ENCODE assay signal across 25 cellular contexts in genomic region chr6:106051241-106051640, GRCh38. TPM values are rescaled to one million over a fixed set of nuclear protein-coding genes. Genes with fewer than 3 reads are reported as not detected.
A peak's percentile ranks its signal among the peaks of the same experiment; 100 is the strongest.
DNase-seq lines count a peak whose midpoint lies in the region; ATAC-seq, FAIRE-seq and TF ChIP-seq lines count a peak whose summit lies in the region.
"Had no signal": no experiment of that assay in that cellular context is flagged by ENCODE, and none has a peak within 500 bp of the region (broad histone marks: within the 10 kb centered on the region; RNA-seq: fewer than 3 reads in every experiment).

No MANE protein-coding gene starts in this region.

- H3K27ac ChIP-seq in A549 (peak overlapping the region in 1 of 2 experiments; percentile 62; a peak in 2 of 6 replicates), HUES6 (ENCODE audit: low read depth, low read length) (no peak overlapping the region), mesenchymal stem cell (ENCODE audit: low read length, poor library complexity, severe bottlenecking) (peak overlapping the region; percentile 10)
- H3K27ac ChIP-seq: colonic mucosa, heart right ventricle, SK-N-MC had no signal

- no peak overlapping the region for H4K8ac ChIP-seq in mesenchymal stem cell (ENCODE audit: low read length)

- no peak for TF ChIP-seq RAD21 in A549 (conservative IDR thresholded peaks at IDR 0.05 in 1 of 2, IDR thresholded peaks at IDR 0.05 in 1 of 2)

- H3K27ac Mint-ChIP-seq in central memory CD8-positive, alpha-beta T cell (ENCODE audit: low read depth), result peak overlapping the region; percentile 41
- H3K27ac Mint-ChIP-seq: CD8-positive, alpha-beta T cell; memory B cell had no signal

- peak in 1 of 2 experiments; percentile 4 for DNase-seq in A549 (ENCODE audit: low read depth in 1 of 2, low spot score in 1 of 2)
- no peak for DNase-seq in central memory CD8-positive, alpha-beta T cell (ENCODE audit: low spot score in 2 of 2)
- no peak for DNase-seq in mesenchymal stem cell
- DNase-seq in left cardiac atrium, result no peak
- no peak for DNase-seq in mucosa of descending colon
- no peak for DNase-seq in NCI-H2107 (lab: John Stamatoyannopoulos, UW)
- DNase-seq: CD8-positive, alpha-beta T cell; colonic mucosa; DND-41; GOT3; heart right ventricle; kidney glomerular epithelial cell; NCI-H1417 treated with DMSO at 0.1 percent for 48 hours; NCI-H2171 treated with DMSO at 0.1 percent for 48 hours; NCI-H774; stimulated activated CD4-positive, alpha-beta T cell treated with anti-CD3 and anti-CD28 coated beads, Interleukin-12 subunit alpha, Interleukin-12 subunit beta, amount 100 ng/mL, for 4 hours; substantia nigra had no signal

- no peak for FAIRE-seq in A549 (lab: Jason Lieb, UNC)
- FAIRE-seq: urothelium cell line had no signal

- H3K23ac ChIP-seq in mesenchymal stem cell (ENCODE audit: low read length in 2 of 2), result no peak overlapping the region

- H3K14ac ChIP-seq in mesenchymal stem cell (ENCODE audit: low read length in 2 of 2), result no peak overlapping the region

- H3K36me3 ChIP-seq in HUES6 (ENCODE audit: control insufficient read depth, insufficient read depth, low read length) (no peaks in the 10 kb centered on the region), mesenchymal stem cell (ENCODE audit: control insufficient read depth in 1 of 2, insufficient read depth in 2 of 2, low read depth in 1 of 2, low read length in 2 of 2) (no peaks in the 10 kb centered on the region), mucosa of descending colon (ENCODE audit: low read depth) (no peaks in the 10 kb centered on the region)
- H3K36me3 ChIP-seq: colonic mucosa, heart right ventricle had no signal

- H3K4me1 ChIP-seq in A549, result peaks cover 36% of the 10 kb centered on the region
- peaks cover 34% of the 10 kb centered on the region for H3K4me1 ChIP-seq in HUES6 (ENCODE audit: control insufficient read depth, insufficient read depth, low read length)
- H3K4me1 ChIP-seq in mesenchymal stem cell (ENCODE audit: control insufficient read depth, insufficient read depth, low read depth, low read length), result peaks cover 6% of the 10 kb centered on the region
- no peaks in the 10 kb centered on the region for H3K4me1 ChIP-seq in mucosa of descending colon (ENCODE audit: low read depth)
- H3K4me1 ChIP-seq: colonic mucosa, heart right ventricle had no signal

- H2BK120ac ChIP-seq in mesenchymal stem cell (ENCODE audit: low read depth, low read length), result no peak overlapping the region

- intact Hi-C loops in left cardiac atrium (cut with DNase I) (no loop called here), mucosa of descending colon (cut with DNase I, micrococcal nuclease) (no loop called here)

- H2BK5ac ChIP-seq in mesenchymal stem cell (ENCODE audit: low read depth, low read length, poor library complexity, severe bottlenecking), result no peak overlapping the region

- ATAC-seq in A549, result no peak
- no peak for ATAC-seq in central memory CD8-positive, alpha-beta T cell (replicated peaks; ENCODE audit: extremely low read depth, poor library complexity, severe bottlenecking)
- no peak for ATAC-seq in GM18861 (IDR thresholded peaks at IDR 0.05; ENCODE audit: unreplicated experiment)
- ATAC-seq in left cardiac atrium, result no peak
- ATAC-seq in mucosa of descending colon, result no peak
- ATAC-seq: activated CD4-positive, CD25-positive, alpha-beta regulatory T cell treated with anti-CD3 and anti-CD28 coated beads, Interleukin-2, amount 50 U/mL, for 24 hours; CD8-positive, alpha-beta T cell; heart right ventricle had no signal

- H3K9me3 ChIP-seq in A549 (no peaks in the 10 kb centered on the region), HUES6 (ENCODE audit: control insufficient read depth, insufficient read depth, low read depth, low read length) (no peaks in the 10 kb centered on the region), mesenchymal stem cell (ENCODE audit: control insufficient read depth, low read length) (no peaks in the 10 kb centered on the region), mucosa of descending colon (no peaks in the 10 kb centered on the region)
- H3K9me3 ChIP-seq: colonic mucosa, heart right ventricle had no signal

- no peak overlapping the region for H3K4me3 ChIP-seq in A549
- peak overlapping the region; percentile 17; the same call in 1 of the 2 replicates for H3K4me3 ChIP-seq in HUES6 (ENCODE audit: low read depth, low read length)
- H3K4me3 ChIP-seq in mesenchymal stem cell (ENCODE audit: insufficient read depth in 1 of 2, low read depth in 1 of 2, low read length in 2 of 2), result no peak overlapping the region
- no peak overlapping the region for H3K4me3 ChIP-seq in mucosa of descending colon
- H3K4me3 ChIP-seq: colonic mucosa, heart right ventricle, SK-N-MC had no signal

- peak overlapping the region in 1 of 2 experiments; percentile 15 for H2BK12ac ChIP-seq in mesenchymal stem cell (ENCODE audit: low read length in 2 of 2)

- TF ChIP-seq CTCF in A549 (IDR thresholded peaks at IDR 0.05) (no peak), mucosa of descending colon (IDR thresholded peaks at IDR 0.05) (no peak)

- 30% methylated on average over 3 of the region's 3 CpGs for WGBS in A549 (ENCODE audit: missing lambda C conversion rate)
- 51% methylated on average over 3 of the region's 3 CpGs for WGBS in mesenchymal stem cell

- no peaks in the 10 kb centered on the region for H3K36me3 Mint-ChIP-seq in central memory CD8-positive, alpha-beta T cell (ENCODE audit: insufficient read depth)
- H3K36me3 Mint-ChIP-seq: brain; CD8-positive, alpha-beta T cell; memory B cell had no signal

- H3K27me3 ChIP-seq in HUES6 (ENCODE audit: control insufficient read depth, insufficient read depth, low read length), result no peaks in the 10 kb centered on the region; the same call in 1 of the 2 replicates
- H3K27me3 ChIP-seq in mesenchymal stem cell (ENCODE audit: control insufficient read depth in 1 of 2, insufficient read depth in 1 of 2, low read length in 2 of 2), result no peaks in the 10 kb centered on the region
- H3K27me3 ChIP-seq: colonic mucosa had no signal

- H3K9ac ChIP-seq in HUES6 (ENCODE audit: low read length) (peak overlapping the region; percentile 5), mesenchymal stem cell (ENCODE audit: low read length) (no peak overlapping the region)

- H3K27me3 Mint-ChIP-seq in central memory CD8-positive, alpha-beta T cell, result no peaks in the 10 kb centered on the region
- H3K27me3 Mint-ChIP-seq: memory B cell had no signal

- TF ChIP-seq POLR2A in A549 (IDR thresholded peaks at IDR 0.05; ENCODE audit: low read length), result no peak

- CTCF ChIA-PET in A549 (lab: Yijun Ruan, JAX), result interaction anchor here (1.1 kb wide), 1 partner anchor 10 kb away, joined by 3 read pairs; no protein-coding TSS in a partner anchor

- H3K4ac ChIP-seq in mesenchymal stem cell (ENCODE audit: low read depth in 1 of 2, low read length in 2 of 2), result no peak overlapping the region

- peak overlapping the region; percentile 49 for H3K4me2 ChIP-seq in A549
- H3K4me2 ChIP-seq in mesenchymal stem cell (ENCODE audit: low read length, poor library complexity, severe bottlenecking), result peak overlapping the region; percentile 57

- H3K4me3 Mint-ChIP-seq in central memory CD8-positive, alpha-beta T cell, result no peak overlapping the region
- H3K4me3 Mint-ChIP-seq: CD8-positive, alpha-beta T cell; memory B cell; nephron had no signal

- TF ChIP-seq EP300 in A549 (IDR thresholded peaks at IDR 0.05), result no peak

- peaks cover 8% of the 10 kb centered on the region for H3K4me1 Mint-ChIP-seq in central memory CD8-positive, alpha-beta T cell
- H3K4me1 Mint-ChIP-seq: memory B cell had no signal

- no peak overlapping the region for H4K91ac ChIP-seq in mesenchymal stem cell (ENCODE audit: low read length)

- H3K18ac ChIP-seq in mesenchymal stem cell (ENCODE audit: low read depth in 1 of 2, low read length in 2 of 2), result no peak overlapping the region

- H3K79me1 ChIP-seq in mesenchymal stem cell (replicated peaks; ENCODE audit: low read length, poor library complexity, severe bottlenecking), result no peaks in the 10 kb centered on the region

- POLR2A ChIA-PET in A549 (lab: Yijun Ruan, JAX), result no interaction called here

- no peak overlapping the region for H2AK5ac ChIP-seq in mesenchymal stem cell (ENCODE audit: low read length, severe bottlenecking)

- H3K9me3 Mint-ChIP-seq in central memory CD8-positive, alpha-beta T cell, result no peaks in the 10 kb centered on the region
- H3K9me3 Mint-ChIP-seq: CD8-positive, alpha-beta T cell; memory B cell; nephron had no signal

- peak overlapping the region; percentile 29 for H2AFZ ChIP-seq in mesenchymal stem cell (ENCODE audit: low read depth, low read length)

- H2BK15ac ChIP-seq in mesenchymal stem cell (ENCODE audit: low read depth, poor library complexity, severe bottlenecking), result no peak overlapping the region

TF ChIP-seq in A549, 52 proteins besides CTCF, POLR2A, EP300 and RAD21:
- TF ChIP-seq HOXB5 (CRISPR knock-in tag; IDR thresholded peaks at IDR 0.05), result no peak
- no peak for TF ChIP-seq SREBF2 (IDR thresholded peaks at IDR 0.05)
- no peak for TF ChIP-seq ZNF302 (CRISPR knock-in tag; IDR thresholded peaks at IDR 0.05)
- no peak for TF ChIP-seq CBX8 (IDR thresholded peaks at IDR 0.05)
- no peak for TF ChIP-seq CHD4 (IDR thresholded peaks at IDR 0.05; ENCODE audit: borderline replicate concordance)
TF ChIP-seq in A549: peak in this region for 0.

RNA-seq across cellular contexts. Expression of gene PRDM1, which starts 34.9 kb away (rescaled TPM):
- polyA plus RNA-seq in A549 (2011; rRNA removed) (9.0 and 11.2 TPM in 2 replicates), A549 (2017; fragmentation: RNase III; extraction: RNeasy Plus Mini Kit Qiagen cat#74134 plus additional on column Dnase treatment) (2.5 to 3.0 TPM (median 2.6 TPM) in 3 replicates)
- 6.1 and 8.7 TPM in 2 replicates for polyA plus RNA-seq in A549 (2012; cell fraction: cytosol; rRNA removed)
- polyA plus RNA-seq in A549 (2012; cell fraction: nucleus; rRNA removed), result 19.1 and 19.2 TPM in 2 replicates
- polyA minus RNA-seq in A549 (2011; rRNA and poly(A)+ RNA removed), result 29.0 and 29.1 TPM in 2 replicates
- 7.5 TPM for polyA plus RNA-seq in mesenchymal stem cell (2013, experiment 1 of 2)
- 7.3 TPM for polyA plus RNA-seq in mesenchymal stem cell (2013, experiment 2 of 2)
- total RNA-seq in left cardiac atrium (1 to 10 TPM; 1.1 to 2.3 TPM), mucosa of descending colon (10 to 100 TPM; 10.5 to 30.7 (median 23.4) TPM)
